Comparison of ENCODE assay signal across 1 cellular context in genomic region chr11:104968365-104968855, GRCh38.
A peak's percentile ranks its signal among the peaks of the same experiment; 100 is the strongest.
TF ChIP-seq lines count a peak whose summit lies in the region.

CASP4 (minus strand) TSS chr11:104968574; CDS start chr11:104968525, 49 bp downstream.

TF ChIP-seq in K562, 482 proteins besides CTCF, POLR2A, EP300 and RAD21 (continued from another document):
- no peak for TF ChIP-seq PBX2 (CRISPR knock-in tag; IDR thresholded peaks at IDR 0.05; ENCODE audit: low read depth)
- 0 out of 2 replicates have a peak, but pooled peaks have one; percentile 9 for TF ChIP-seq PBX2 (tag; conservative IDR thresholded peaks at IDR 0.05; ENCODE audit: low read depth)
- no peak for TF ChIP-seq BCOR (IDR thresholded peaks at IDR 0.05)
- no peak for TF ChIP-seq GTF2E2 (tag; IDR thresholded peaks at IDR 0.05)
- TF ChIP-seq GABPA (tag; conservative IDR thresholded peaks at IDR 0.05; ENCODE audit: low read depth): peak; percentile 54
- TF ChIP-seq, protein P1, sequence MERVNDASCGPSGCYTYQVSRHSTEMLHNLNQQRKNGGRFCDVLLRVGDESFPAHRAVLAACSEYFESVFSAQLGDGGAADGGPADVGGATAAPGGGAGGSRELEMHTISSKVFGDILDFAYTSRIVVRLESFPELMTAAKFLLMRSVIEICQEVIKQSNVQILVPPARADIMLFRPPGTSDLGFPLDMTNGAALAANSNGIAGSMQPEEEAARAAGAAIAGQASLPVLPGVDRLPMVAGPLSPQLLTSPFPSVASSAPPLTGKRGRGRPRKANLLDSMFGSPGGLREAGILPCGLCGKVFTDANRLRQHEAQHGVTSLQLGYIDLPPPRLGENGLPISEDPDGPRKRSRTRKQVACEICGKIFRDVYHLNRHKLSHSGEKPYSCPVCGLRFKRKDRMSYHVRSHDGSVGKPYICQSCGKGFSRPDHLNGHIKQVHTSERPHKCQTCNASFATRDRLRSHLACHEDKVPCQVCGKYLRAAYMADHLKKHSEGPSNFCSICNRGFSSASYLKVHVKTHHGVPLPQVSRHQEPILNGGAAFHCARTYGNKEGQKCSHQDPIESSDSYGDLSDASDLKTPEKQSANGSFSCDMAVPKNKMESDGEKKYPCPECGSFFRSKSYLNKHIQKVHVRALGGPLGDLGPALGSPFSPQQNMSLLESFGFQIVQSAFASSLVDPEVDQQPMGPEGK (CRISPR knock-in tag; IDR thresholded peaks at IDR 0.05; ENCODE audit: borderline replicate concordance): no peak
- TF ChIP-seq MECOM (CRISPR knock-in tag; IDR thresholded peaks at IDR 0.05): no peak
- no peak for TF ChIP-seq NCOA1 (IDR thresholded peaks at IDR 0.05; ENCODE audit: low read depth)
- TF ChIP-seq E2F6 (IDR thresholded peaks at IDR 0.05; ENCODE audit: borderline replicate concordance in 1 of 2, extremely low read depth in 1 of 2, insufficient read depth in 1 of 2, insufficient read length in 1 of 2, low read depth in 1 of 2, low read length in 1 of 2, poor library complexity in 1 of 2, severe bottlenecking in 1 of 2): no peak
- no peak for TF ChIP-seq PHF20 (IDR thresholded peaks at IDR 0.05; ENCODE audit: partially characterized antibody)
- TF ChIP-seq MEF2A (IDR thresholded peaks at IDR 0.05; ENCODE audit: control insufficient read depth, low read depth, low read length): no peak
- TF ChIP-seq TEAD4 (IDR thresholded peaks at IDR 0.05; ENCODE audit: low read length): no peak
- TF ChIP-seq TEAD4 (CRISPR knock-in tag; IDR thresholded peaks at IDR 0.05; ENCODE audit: borderline replicate concordance): no peak
- no peak for TF ChIP-seq SLC30A9 (CRISPR knock-in tag; IDR thresholded peaks at IDR 0.05)
- no peak for TF ChIP-seq E2F8 (IDR thresholded peaks at IDR 0.05; ENCODE audit: low read depth, partially characterized antibody)
- no peak for TF ChIP-seq JUN (IDR thresholded peaks at IDR 0.05; ENCODE audit: borderline replicate concordance, low read depth, low read length)
- TF ChIP-seq JUN (CRISPR knock-in tag; IDR thresholded peaks at IDR 0.05; ENCODE audit: borderline replicate concordance): no peak
- TF ChIP-seq, protein P2, sequence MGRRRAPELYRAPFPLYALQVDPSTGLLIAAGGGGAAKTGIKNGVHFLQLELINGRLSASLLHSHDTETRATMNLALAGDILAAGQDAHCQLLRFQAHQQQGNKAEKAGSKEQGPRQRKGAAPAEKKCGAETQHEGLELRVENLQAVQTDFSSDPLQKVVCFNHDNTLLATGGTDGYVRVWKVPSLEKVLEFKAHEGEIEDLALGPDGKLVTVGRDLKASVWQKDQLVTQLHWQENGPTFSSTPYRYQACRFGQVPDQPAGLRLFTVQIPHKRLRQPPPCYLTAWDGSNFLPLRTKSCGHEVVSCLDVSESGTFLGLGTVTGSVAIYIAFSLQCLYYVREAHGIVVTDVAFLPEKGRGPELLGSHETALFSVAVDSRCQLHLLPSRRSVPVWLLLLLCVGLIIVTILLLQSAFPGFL (CRISPR knock-in tag; IDR thresholded peaks at IDR 0.05): no peak
- TF ChIP-seq ELF1 (tag; IDR thresholded peaks at IDR 0.05): peak; percentile 56
- TF ChIP-seq MED1 (CRISPR knock-in tag; IDR thresholded peaks at IDR 0.05; ENCODE audit: borderline replicate concordance): no peak
- no peak for TF ChIP-seq MCM7 (IDR thresholded peaks at IDR 0.05)
- TF ChIP-seq KLF16 (IDR thresholded peaks at IDR 0.05): no peak
- no peak for TF ChIP-seq E2F3 (CRISPR knock-in tag; IDR thresholded peaks at IDR 0.05)
- 0 out of 2 replicates have a peak, but pooled peaks have one; percentile 10 for TF ChIP-seq TCF3 (CRISPR knock-in tag; IDR thresholded peaks at IDR 0.05)
- TF ChIP-seq ZNF586 (CRISPR knock-in tag; conservative IDR thresholded peaks at IDR 0.05): no peak
- no peak for TF ChIP-seq CEBPG (CRISPR knock-in tag; IDR thresholded peaks at IDR 0.05)
- peak; percentile 26 to 64; a peak in 3 of 4 replicates for TF ChIP-seq CEBPG (tag; conservative IDR thresholded peaks at IDR 0.05 in 1 of 2, IDR thresholded peaks at IDR 0.05 in 1 of 2)
- no peak for TF ChIP-seq HDAC3 (IDR thresholded peaks at IDR 0.05; ENCODE audit: borderline replicate concordance, partially characterized antibody)
- TF ChIP-seq MYBL2 (IDR thresholded peaks at IDR 0.05; ENCODE audit: low read depth): no peak
- TF ChIP-seq MYBL2 (CRISPR knock-in tag; IDR thresholded peaks at IDR 0.05; ENCODE audit: borderline replicate concordance): no peak
